ENCODE assay signal across 27 cellular contexts in genomic region chr18:75124551-75124950, GRCh38.
"Had no signal": no experiment of that assay in that cellular context is flagged by ENCODE, and none has a peak within 500 bp of the region (broad histone marks: within the 10 kb centered on the region; RNA-seq: fewer than 3 reads in every experiment).

No MANE protein-coding gene starts in this region.

- H3K4me3 ChIP-seq: esophagus squamous epithelium, smooth muscle cell, tibial artery had no signal

- H3K27me3 ChIP-seq: esophagus squamous epithelium, right atrium auricular region, stomach had no signal

- H3K4me1 ChIP-seq: esophagus squamous epithelium, parathyroid adenoma, right atrium auricular region, stomach, tibial artery had no signal

- H3K36me3 Mint-ChIP-seq: activated naive CD4-positive, alpha-beta T cell treated with anti-CD3 and anti-CD28 coated beads, Interleukin-2, amount 10 ng/mL, durations not matched to agents 7 days and 5 days; mesothelial cell of epicardium; naive thymus-derived CD4-positive, alpha-beta T cell had no signal

- H3K4me3 Mint-ChIP-seq: activated B cell treated with CpG ODN at 0.5 μM for 24 hours; activated CD4-positive, alpha-beta T cell treated with anti-CD3 and anti-CD28 coated beads for 36 hours; activated naive CD4-positive, alpha-beta T cell treated with anti-CD3 and anti-CD28 coated beads, Interleukin-2, amount 10 ng/mL, durations not matched to agents 7 days and 5 days; activated T-helper 1 cell treated with anti-CD3 and anti-CD28 coated beads, Interleukin-12 subunit alpha, Interleukin-12 subunit beta, Interleukin-2, Interleukin-4 antibody, amounts not matched to agents 30 ng/mL and 10 ng/mL and 1 ng/mL, durations not matched to agents 14 hours and 24 hours and 36 hours; central memory CD8-positive, alpha-beta T cell; mesothelial cell of epicardium; naive thymus-derived CD4-positive, alpha-beta T cell; stimulated activated naive B cell treated with anti-CD40 and anti-IgM and Interleukin-4, amounts not matched to agents 10 μg/mL and 1 μg/mL and 100 μg/mL, for 72 hours had no signal

- H3K27me3 Mint-ChIP-seq: naive thymus-derived CD4-positive, alpha-beta T cell had no signal

- DNase-seq: activated B cell treated with CpG ODN at 0.5 μM for 24 hours; activated CD4-positive, alpha-beta T cell treated with anti-CD3 and anti-CD28 coated beads for 36 hours; activated CD4-positive, alpha-beta T cell treated with anti-CD3 and anti-CD28 coated beads, Interleukin-2, amount 50 U/mL, for 4 hours; activated effector memory CD4-positive, alpha-beta T cell treated with anti-CD3 and anti-CD28 coated beads, Interleukin-2, amount 50 U/mL, for 16 hours; activated naive CD4-positive, alpha-beta T cell treated with anti-CD3 and anti-CD28 coated beads, Interleukin-2, amount 10 ng/mL, durations not matched to agents 7 days and 5 days; activated T-cell treated with anti-CD3 and anti-CD28 coated beads, Interleukin-2, amount 50 U/mL, for 1 hour; amniotic stem cell; effector CD8-positive, alpha-beta T cell; esophagus squamous epithelium; foreskin melanocyte; left cardiac atrium; naive thymus-derived CD4-positive, alpha-beta T cell; nucleus accumbens; stimulated activated CD4-positive, alpha-beta T cell treated with anti-CD3 and anti-CD28 coated beads, Interleukin-15, amount 100 ng/mL, for 24 hours; stimulated activated CD4-positive, alpha-beta T cell treated with anti-CD3 and anti-CD28 coated beads, Interleukin-2, amount 100 ng/mL, for 24 hours; stimulated activated naive B cell treated with anti-CD40 and anti-IgM and Interleukin-4, amounts not matched to agents 10 μg/mL and 1 μg/mL and 100 μg/mL, for 72 hours; stomach; T-helper 2 cell had no signal

- H3K9me3 Mint-ChIP-seq: activated B cell treated with CpG ODN at 0.5 μM for 24 hours; activated T-helper 1 cell treated with anti-CD3 and anti-CD28 coated beads, Interleukin-12 subunit alpha, Interleukin-12 subunit beta, Interleukin-2, Interleukin-4 antibody, amounts not matched to agents 30 ng/mL and 10 ng/mL and 1 ng/mL, durations not matched to agents 14 hours and 24 hours and 36 hours; central memory CD8-positive, alpha-beta T cell; mesothelial cell of epicardium had no signal

- ATAC-seq: activated CD4-positive, alpha-beta T cell treated with anti-CD3 and anti-CD28 coated beads for 36 hours; naive thymus-derived CD4-positive, alpha-beta T cell; stimulated activated naive B cell treated with anti-CD40 and anti-IgM and Interleukin-4, amounts not matched to agents 10 μg/mL and 1 μg/mL and 100 μg/mL, for 72 hours had no signal

- H3K27ac Mint-ChIP-seq: activated B cell treated with CpG ODN at 0.5 μM for 24 hours; activated CD4-positive, alpha-beta T cell treated with anti-CD3 and anti-CD28 coated beads for 36 hours; activated naive CD4-positive, alpha-beta T cell treated with anti-CD3 and anti-CD28 coated beads, Interleukin-2, amount 10 ng/mL, durations not matched to agents 7 days and 5 days; activated T-helper 1 cell treated with anti-CD3 and anti-CD28 coated beads, Interleukin-12 subunit alpha, Interleukin-12 subunit beta, Interleukin-2, Interleukin-4 antibody, amounts not matched to agents 30 ng/mL and 10 ng/mL and 1 ng/mL, durations not matched to agents 14 hours and 24 hours and 36 hours; mesothelial cell of epicardium; stimulated activated naive B cell treated with anti-CD40 and anti-IgM and Interleukin-4, amounts not matched to agents 10 μg/mL and 1 μg/mL and 100 μg/mL, for 72 hours had no signal

- H3K27ac ChIP-seq: epithelial cell of prostate, esophagus squamous epithelium, parathyroid adenoma, right atrium auricular region, tibial artery had no signal

- H3K36me3 ChIP-seq: esophagus squamous epithelium, right atrium auricular region, stomach, tibial artery had no signal

- H3K9me3 ChIP-seq: esophagus squamous epithelium, right atrium auricular region, SK-N-SH, stomach, tibial artery had no signal

- H3K4me1 Mint-ChIP-seq: activated B cell treated with CpG ODN at 0.5 μM for 24 hours; activated CD4-positive, alpha-beta T cell treated with anti-CD3 and anti-CD28 coated beads for 36 hours; mesothelial cell of epicardium; stimulated activated naive B cell treated with anti-CD40 and anti-IgM and Interleukin-4, amounts not matched to agents 10 μg/mL and 1 μg/mL and 100 μg/mL, for 72 hours had no signal
